In the genomic region with DNA sequence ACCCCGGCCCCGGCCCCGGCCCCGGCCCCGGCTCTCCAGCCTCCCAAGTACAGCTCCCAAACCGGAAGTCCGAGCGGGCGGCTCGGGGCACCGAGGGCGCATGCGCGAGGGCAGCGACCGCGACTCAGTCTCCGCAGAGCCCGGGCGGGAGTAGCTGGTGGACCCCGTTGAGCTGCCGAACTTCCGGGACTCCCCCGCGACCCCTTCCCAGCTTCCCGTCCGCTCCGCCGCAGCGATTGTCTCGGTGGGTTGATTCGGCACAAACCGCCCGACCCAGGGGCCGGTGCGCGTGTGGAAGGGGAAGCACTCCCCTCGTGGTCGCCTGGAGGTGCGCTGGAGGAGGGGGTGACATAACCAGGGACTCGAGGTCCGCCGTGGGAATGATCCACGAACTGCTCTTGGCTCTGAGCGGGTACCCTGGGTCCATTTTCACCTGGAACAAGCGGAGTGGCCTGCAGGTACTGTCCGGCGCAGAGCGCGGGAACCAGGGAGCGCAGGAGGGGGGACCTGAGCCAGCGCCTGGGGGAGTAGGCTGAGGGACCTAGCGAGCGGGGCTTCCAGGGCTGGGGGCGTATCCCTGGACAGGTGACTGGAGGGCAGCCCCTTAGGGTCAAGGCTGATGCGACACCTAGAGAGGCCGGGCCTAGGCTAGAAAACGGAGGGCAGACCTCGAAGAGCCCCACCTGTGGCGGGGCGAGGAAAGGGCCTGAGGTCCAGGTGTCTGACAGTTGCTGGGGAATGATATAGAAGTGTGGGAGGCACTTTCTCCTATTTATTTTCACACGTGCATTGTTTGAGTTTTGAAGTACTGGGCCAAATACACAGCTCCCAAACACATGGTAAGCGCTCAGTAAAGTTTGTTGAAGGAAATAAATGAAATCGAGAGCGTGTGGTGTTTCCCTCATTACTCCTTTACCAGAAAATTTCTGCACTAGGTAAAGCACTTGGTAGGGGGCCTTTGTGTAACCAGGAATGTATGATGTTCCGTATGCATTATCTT, we compare ENCODE assay signal across 1 cellular context.
TF ChIP-seq lines count a peak whose summit lies in the region.

A gene with protein sequence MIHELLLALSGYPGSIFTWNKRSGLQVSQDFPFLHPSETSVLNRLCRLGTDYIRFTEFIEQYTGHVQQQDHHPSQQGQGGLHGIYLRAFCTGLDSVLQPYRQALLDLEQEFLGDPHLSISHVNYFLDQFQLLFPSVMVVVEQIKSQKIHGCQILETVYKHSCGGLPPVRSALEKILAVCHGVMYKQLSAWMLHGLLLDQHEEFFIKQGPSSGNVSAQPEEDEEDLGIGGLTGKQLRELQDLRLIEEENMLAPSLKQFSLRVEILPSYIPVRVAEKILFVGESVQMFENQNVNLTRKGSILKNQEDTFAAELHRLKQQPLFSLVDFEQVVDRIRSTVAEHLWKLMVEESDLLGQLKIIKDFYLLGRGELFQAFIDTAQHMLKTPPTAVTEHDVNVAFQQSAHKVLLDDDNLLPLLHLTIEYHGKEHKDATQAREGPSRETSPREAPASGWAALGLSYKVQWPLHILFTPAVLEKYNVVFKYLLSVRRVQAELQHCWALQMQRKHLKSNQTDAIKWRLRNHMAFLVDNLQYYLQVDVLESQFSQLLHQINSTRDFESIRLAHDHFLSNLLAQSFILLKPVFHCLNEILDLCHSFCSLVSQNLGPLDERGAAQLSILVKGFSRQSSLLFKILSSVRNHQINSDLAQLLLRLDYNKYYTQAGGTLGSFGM (plus strand): TSS at position 127 of the 1,000 bp plus-strand sequence. CDS start 254 bp downstream, at position 381.
A gene (minus strand): TSS at position 69 of the 1,000 bp plus-strand sequence. CDS start 1,130 bp downstream, outside the sequence.

TF ChIP-seq in GM12878, 131 proteins besides CTCF, POLR2A, EP300 and RAD21 (continued from another document):
- TF ChIP-seq, protein P1, sequence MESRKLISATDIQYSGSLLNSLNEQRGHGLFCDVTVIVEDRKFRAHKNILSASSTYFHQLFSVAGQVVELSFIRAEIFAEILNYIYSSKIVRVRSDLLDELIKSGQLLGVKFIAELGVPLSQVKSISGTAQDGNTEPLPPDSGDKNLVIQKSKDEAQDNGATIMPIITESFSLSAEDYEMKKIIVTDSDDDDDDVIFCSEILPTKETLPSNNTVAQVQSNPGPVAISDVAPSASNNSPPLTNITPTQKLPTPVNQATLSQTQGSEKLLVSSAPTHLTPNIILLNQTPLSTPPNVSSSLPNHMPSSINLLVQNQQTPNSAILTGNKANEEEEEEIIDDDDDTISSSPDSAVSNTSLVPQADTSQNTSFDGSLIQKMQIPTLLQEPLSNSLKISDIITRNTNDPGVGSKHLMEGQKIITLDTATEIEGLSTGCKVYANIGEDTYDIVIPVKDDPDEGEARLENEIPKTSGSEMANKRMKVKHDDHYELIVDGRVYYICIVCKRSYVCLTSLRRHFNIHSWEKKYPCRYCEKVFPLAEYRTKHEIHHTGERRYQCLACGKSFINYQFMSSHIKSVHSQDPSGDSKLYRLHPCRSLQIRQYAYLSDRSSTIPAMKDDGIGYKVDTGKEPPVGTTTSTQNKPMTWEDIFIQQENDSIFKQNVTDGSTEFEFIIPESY (IDR thresholded peaks at IDR 0.05): no peak
- no peak; the same call in 1 of the 2 replicates for TF ChIP-seq HCFC1 (IDR thresholded peaks at IDR 0.05; ENCODE audit: low read length)
TF ChIP-seq in GM12878: peak in this region for 35.
